In the genomic region with DNA sequence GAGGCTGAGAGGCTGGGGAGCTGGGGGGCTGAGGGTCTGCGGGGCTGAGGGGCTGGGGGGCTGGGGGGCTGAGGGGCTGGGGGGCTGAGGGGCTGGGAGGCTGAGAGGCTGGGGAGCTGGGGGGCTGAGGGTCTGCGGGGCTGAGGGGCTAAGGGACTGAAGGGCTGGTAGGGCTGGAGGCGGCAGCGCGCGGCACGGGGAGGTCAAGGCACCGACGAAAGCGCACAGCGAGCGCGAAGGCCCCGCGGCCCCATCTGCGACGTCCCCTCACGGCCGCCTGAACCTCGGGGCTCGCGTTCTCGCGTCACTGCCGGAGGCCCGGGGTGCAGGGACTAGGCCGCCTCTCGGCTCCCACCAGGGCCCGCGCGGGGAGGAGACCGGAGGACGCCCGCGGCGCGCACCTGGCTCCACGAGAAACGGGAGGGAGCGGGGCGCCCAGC, we compare ENCODE assay signal across 9 cellular contexts. TPM values are rescaled to one million over a fixed set of nuclear protein-coding genes. Genes with fewer than 3 reads are reported as not detected.
DNase-seq lines count a peak whose midpoint lies in the region; ATAC-seq, FAIRE-seq and TF ChIP-seq lines count a peak whose summit lies in the region.
"Had no signal": no experiment of that assay in that cellular context is flagged by ENCODE, and none has a peak within 500 bp of the region (broad histone marks: within the 10 kb centered on the region; RNA-seq: fewer than 3 reads in every experiment).

No MANE protein-coding gene starts in this region.

- no peak for DNase-seq in CD4-positive, CD25-positive, alpha-beta regulatory T cell
- no peak for DNase-seq in NT2/D1 (ENCODE audit: low read depth, low spot score)
- no peak for DNase-seq in esophagus squamous epithelium (lab: John Stamatoyannopoulos, UW)
- no peak for DNase-seq in sigmoid colon
- DNase-seq in C1 segment of cervical spinal cord (lab: John Stamatoyannopoulos, UW), result no peak
- DNase-seq in GM19239 (ENCODE audit: insufficient read length, low spot score), result no peak
- no peak for DNase-seq in midbrain (lab: John Stamatoyannopoulos, UW)

- H3K9me3 Mint-ChIP-seq in CD4-positive, CD25-positive, alpha-beta regulatory T cell, result no peaks in the 10 kb centered on the region

- H3K27ac ChIP-seq in CD4-positive, CD25-positive, alpha-beta regulatory T cell (ENCODE audit: insufficient read depth, low read length, poor library complexity, severe bottlenecking), result peak overlapping the region; percentile 78
- H3K27ac ChIP-seq in esophagus squamous epithelium, result peak overlapping the region; percentile 95 to 98 (median 96)
- peak overlapping the region; percentile 90 to 94 (median 92) for H3K27ac ChIP-seq in sigmoid colon

- peaks cover 5% of the 10 kb centered on the region for H3K36me3 Mint-ChIP-seq in CD4-positive, CD25-positive, alpha-beta regulatory T cell

- peaks cover 0 to 54% (median 8%) of the 10 kb centered on the region in 4 donors for H3K4me1 Mint-ChIP-seq in CD4-positive, CD25-positive, alpha-beta regulatory T cell

- H3K27me3 Mint-ChIP-seq in CD4-positive, CD25-positive, alpha-beta regulatory T cell, result no peaks in the 10 kb centered on the region

- no peak for TF ChIP-seq CTCF in esophagus squamous epithelium (IDR thresholded peaks at IDR 0.05)
- no peak for TF ChIP-seq CTCF in sigmoid colon (IDR thresholded peaks at IDR 0.05)

- no peak overlapping the region for H3K4me3 ChIP-seq in CD4-positive, CD25-positive, alpha-beta regulatory T cell (ENCODE audit: low read depth, low read length)
- H3K4me3 ChIP-seq in NT2/D1 (ENCODE audit: insufficient read length, low read depth) (peak overlapping the region; percentile 87), esophagus squamous epithelium (peak overlapping the region; percentile 81 to 100 (median 92)), sigmoid colon (peak overlapping the region; percentile 87 to 100 (median 98))

- TF ChIP-seq POLR2A in esophagus squamous epithelium (IDR thresholded peaks at IDR 0.05) (no peak), sigmoid colon (IDR thresholded peaks at IDR 0.05) (no peak)

- H3K9me3 ChIP-seq in CD4-positive, CD25-positive, alpha-beta regulatory T cell (ENCODE audit: control insufficient read depth in 2 of 2, low read length in 2 of 2), result no peaks in the 10 kb centered on the region
- no peaks in the 10 kb centered on the region for H3K9me3 ChIP-seq in NT2/D1 (ENCODE audit: insufficient read depth, low read length)
- H3K9me3 ChIP-seq in esophagus squamous epithelium, result no peaks in the 10 kb centered on the region
- no peaks in the 10 kb centered on the region for H3K9me3 ChIP-seq in sigmoid colon

- no CpG with 5 or more reads among the region's 41 CpGs for WGBS in esophagus squamous epithelium, 2 donors
- WGBS in sigmoid colon, 2 donors, result 1% methylated on average over 41 of the region's 41 CpGs

- peak overlapping the region; percentile 95 for H3K9ac ChIP-seq in NT2/D1 (ENCODE audit: insufficient read length, low read depth)

- ATAC-seq in CD4-positive, CD25-positive, alpha-beta regulatory T cell (ENCODE audit: low read depth in 2 of 2), result peak in 1 of 2 donors; percentile 16
- ATAC-seq in GM21619 (IDR thresholded peaks at IDR 0.05; ENCODE audit: unreplicated experiment), result peak; percentile 24

- H3K27me3 ChIP-seq in CD4-positive, CD25-positive, alpha-beta regulatory T cell (ENCODE audit: control insufficient read depth, insufficient read depth, low read length), result no peaks in the 10 kb centered on the region
- H3K27me3 ChIP-seq in NT2/D1 (ENCODE audit: insufficient read depth, insufficient read length) (no peaks in the 10 kb centered on the region), esophagus squamous epithelium (no peaks in the 10 kb centered on the region), sigmoid colon (no peaks in the 10 kb centered on the region)

- peak overlapping the region in 1 of 3 donors; percentile 41 for H3K27ac Mint-ChIP-seq in CD4-positive, CD25-positive, alpha-beta regulatory T cell

- intact Hi-C loops in esophagus squamous epithelium (cut with DNase I) (no loop called here), sigmoid colon (cut with DNase I) (loop anchor here (2.0 kb wide), 1 partner anchor 25 kb away; the partner anchor contains the start of gene DVL1)

- H3K4me1 ChIP-seq in CD4-positive, CD25-positive, alpha-beta regulatory T cell (ENCODE audit: control insufficient read depth, insufficient read depth, low read length, poor library complexity, severe bottlenecking), result peaks cover 43% of the 10 kb centered on the region
- peaks cover 11% of the 10 kb centered on the region for H3K4me1 ChIP-seq in NT2/D1 (ENCODE audit: insufficient read depth, insufficient read length)
- peaks cover 16 to 74% (median 44%) of the 10 kb centered on the region in 3 donors for H3K4me1 ChIP-seq in esophagus squamous epithelium
- H3K4me1 ChIP-seq in sigmoid colon, result peaks cover 3 to 63% (median 51%) of the 10 kb centered on the region in 4 donors

- H3K36me3 ChIP-seq in CD4-positive, CD25-positive, alpha-beta regulatory T cell (ENCODE audit: control insufficient read depth, insufficient read depth, low read length), result peaks cover 14% of the 10 kb centered on the region
- H3K36me3 ChIP-seq in NT2/D1 (ENCODE audit: insufficient read depth, insufficient read length, low read length), result peaks cover 48% of the 10 kb centered on the region
- peaks cover 14 to 68% (median 22%) of the 10 kb centered on the region in 3 donors for H3K36me3 ChIP-seq in esophagus squamous epithelium
- H3K36me3 ChIP-seq in sigmoid colon, result peaks cover 11 to 50% (median 16%) of the 10 kb centered on the region in 4 donors

- FAIRE-seq in GM19239 (lab: Jason Lieb, UNC), result no peak

- H3K4me3 Mint-ChIP-seq in CD4-positive, CD25-positive, alpha-beta regulatory T cell, result peak overlapping the region in 3 of 4 donors; percentile 70 to 92 (median 89)

- TF ChIP-seq EP300 in sigmoid colon (IDR thresholded peaks at IDR 0.05), result no peak

RNA-seq across cellular contexts. Expression of gene INTS11, which starts 0.4 kb away (rescaled TPM):
- total RNA-seq in CD4-positive, CD25-positive, alpha-beta regulatory T cell, result 138 TPM
- 10 to 100 TPM; 66.2 to 74.0 (median 67.8) TPM for polyA plus RNA-seq in CD4-positive, CD25-positive, alpha-beta regulatory T cell
- total RNA-seq in esophagus squamous epithelium (10 to 100 TPM; 61.5 to 82.0 (median 63.6) TPM), sigmoid colon (100 to 1,000 TPM in 1 of 4 donors, 10 to 100 TPM in 3; 83.8 to 135 (median 93.4) TPM)
- polyA plus RNA-seq in sigmoid colon, result 100 to 1,000 TPM in 1 of 3 donors, 10 to 100 TPM in 2; 58.3 to 117 (median 62.7) TPM

RNA-seq across cellular contexts. Expression of gene CPTP, which starts 0.5 kb away (rescaled TPM):
- 27.0 TPM for total RNA-seq in CD4-positive, CD25-positive, alpha-beta regulatory T cell
- polyA plus RNA-seq in CD4-positive, CD25-positive, alpha-beta regulatory T cell, result 10 to 100 TPM; 21.4 to 40.1 (median 32.6) TPM
- 10 to 100 TPM; 27.7 to 75.2 (median 33.4) TPM for total RNA-seq in esophagus squamous epithelium
- 10 to 100 TPM in 2 of 4 donors, 1 to 10 TPM in 2; 8.4 to 21.6 (median 10.5) TPM for total RNA-seq in sigmoid colon
- 10 to 100 TPM; 41.4 to 57.1 (median 42.0) TPM for polyA plus RNA-seq in sigmoid colon

RNA-seq across cellular contexts. Expression of gene TAS1R3, which starts 7.0 kb away (rescaled TPM):
- total RNA-seq in CD4-positive, CD25-positive, alpha-beta regulatory T cell, result 2.0 TPM
- polyA plus RNA-seq in CD4-positive, CD25-positive, alpha-beta regulatory T cell, result under 1 TPM in 2 of 4 donors, not detected in 2; 0.06 to 0.11 TPM
- total RNA-seq in esophagus squamous epithelium (under 1 TPM; 0.13 to 0.57 (median 0.30) TPM), sigmoid colon (not detected)
- polyA plus RNA-seq in sigmoid colon, result under 1 TPM in 2 of 3 donors, not detected in 1; 0.60 to 0.64 TPM
- total RNA-seq: M059J had no signal

RNA-seq across cellular contexts. Expression of gene PUSL1, which starts 15.7 kb away (rescaled TPM):
- 18.3 TPM for total RNA-seq in CD4-positive, CD25-positive, alpha-beta regulatory T cell
- polyA plus RNA-seq in CD4-positive, CD25-positive, alpha-beta regulatory T cell, result 10 to 100 TPM; 17.7 to 21.0 (median 19.1) TPM
- total RNA-seq in esophagus squamous epithelium (10 to 100 TPM; 20.0 to 52.5 (median 33.2) TPM), sigmoid colon (10 to 100 TPM; 15.7 to 24.0 (median 20.4) TPM)
- 10 to 100 TPM; 12.6 to 22.3 (median 12.7) TPM for polyA plus RNA-seq in sigmoid colon

RNA-seq across cellular contexts. Expression of gene ACAP3, which starts 16.4 kb away (rescaled TPM):
- 75.5 TPM for total RNA-seq in CD4-positive, CD25-positive, alpha-beta regulatory T cell
- 1 to 10 TPM; 2.7 to 9.0 (median 4.1) TPM for polyA plus RNA-seq in CD4-positive, CD25-positive, alpha-beta regulatory T cell
- 10 to 100 TPM; 36.4 to 66.7 (median 56.9) TPM for total RNA-seq in esophagus squamous epithelium
- 10 to 100 TPM; 21.4 to 57.1 (median 33.4) TPM for total RNA-seq in sigmoid colon
- 10 to 100 TPM in 1 of 3 donors, 1 to 10 TPM in 2; 7.2 to 41.8 (median 8.3) TPM for polyA plus RNA-seq in sigmoid colon
